Comparison of ENCODE assay signal across 7 cellular contexts in the genomic region with DNA sequence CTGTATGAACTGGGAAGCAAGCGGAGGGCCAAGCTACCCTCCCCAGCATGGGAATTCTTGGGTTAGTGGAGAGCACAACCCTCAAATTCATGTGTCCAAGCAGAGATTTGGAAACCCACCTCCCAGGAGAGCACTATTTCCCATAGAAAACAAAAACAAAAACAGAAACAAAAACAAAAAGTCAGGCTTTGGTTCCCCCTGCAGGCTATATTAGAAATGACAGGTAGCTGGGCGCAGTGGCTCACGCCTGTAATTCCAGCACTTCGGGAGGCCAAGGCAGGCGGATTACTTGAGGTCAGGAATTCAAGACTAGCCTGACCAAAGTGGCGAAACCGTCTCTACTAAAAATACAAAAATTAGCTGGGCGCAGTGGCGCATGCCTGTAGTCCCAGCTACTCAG. TPM values are rescaled to one million over a fixed set of nuclear protein-coding genes. Genes with fewer than 3 reads are reported as not detected.
DNase-seq lines count a peak whose midpoint lies in the region; ATAC-seq and TF ChIP-seq lines count a peak whose summit lies in the region.

No MANE protein-coding gene starts in this region.

- peak overlapping the region; percentile 27 to 36 for H3K27ac ChIP-seq in lung (ENCODE audit: low read depth in 1 of 2, low read length in 1 of 2)

- DNase-seq in GM12864 (ENCODE audit: low read depth) (no peak), NCI-H345 (lab: John Stamatoyannopoulos, UW) (peak; percentile 57), lung (ENCODE audit: low spot score) (no peak)
- peak; percentile 33 for DNase-seq in central memory CD4-positive, alpha-beta T cell

- ATAC-seq in lung (ENCODE audit: insufficient read depth, low FRiP score) (peak; percentile 77), HG03135 (IDR thresholded peaks at IDR 0.05; ENCODE audit: unreplicated experiment) (no peak), HG03439 (IDR thresholded peaks at IDR 0.05; ENCODE audit: unreplicated experiment) (no peak), HG02981 (IDR thresholded peaks at IDR 0.05; ENCODE audit: unreplicated experiment) (no peak)

- H3K27me3 ChIP-seq in lung (ENCODE audit: control insufficient read depth, insufficient read depth), result no peaks in the 10 kb centered on the region

- TF ChIP-seq CTCF in GM12864 (IDR thresholded peaks at IDR 0.05; ENCODE audit: low read depth, low read length, missing control alignments), result peak; percentile 71
- TF ChIP-seq CTCF in lung (IDR thresholded peaks at IDR 0.05; ENCODE audit: control extremely low read depth, extremely low read depth), result peak; percentile 56

- H3K9me3 ChIP-seq in lung (ENCODE audit: control insufficient read depth in 2 of 2, insufficient read depth in 1 of 2, low read length in 1 of 2), result no peaks in the 10 kb centered on the region

- no peaks in the 10 kb centered on the region for H3K4me1 ChIP-seq in lung (ENCODE audit: control insufficient read depth in 2 of 2, insufficient read depth in 2 of 2, low read length in 2 of 2)

- no peak overlapping the region; the same call in none of the 2 replicates for H3K4me3 ChIP-seq in GM12864 (ENCODE audit: low read depth, low read length)
- no peak overlapping the region for H3K4me3 ChIP-seq in lung

- WGBS in lung, 2 donors, result 31 to 52% methylated on average over 9 of the region's 9 CpGs

- H3K36me3 ChIP-seq in lung (ENCODE audit: control insufficient read depth in 2 of 2, insufficient read depth in 2 of 2, low read length in 2 of 2), result peaks cover 11 to 27% of the 10 kb centered on the region in 2 donors

RNA-seq across cellular contexts. Expression of gene MINDY1, which starts 10.8 kb away (rescaled TPM):
- total RNA-seq in lung, result 10 to 100 TPM; 23.4 to 31.0 TPM
- 10 to 100 TPM in 1 of 2 donors, 1 to 10 TPM in 1; 7.8 to 10.1 TPM for polyA plus RNA-seq in lung

RNA-seq across cellular contexts. Expression of gene PRUNE1, which starts 12.4 kb away (rescaled TPM):
- total RNA-seq in lung, result 10 to 100 TPM; 12.9 to 20.6 TPM
- 10 to 100 TPM in 1 of 2 donors, 1 to 10 TPM in 1; 8.7 to 12.5 TPM for polyA plus RNA-seq in lung

RNA-seq across cellular contexts. Expression of gene ANXA9, which starts 13.8 kb away (rescaled TPM):
- total RNA-seq in lung, result 1 to 10 TPM in 1 of 2 donors, under 1 TPM in 1; 0.68 to 1.0 TPM
- 1 to 10 TPM in 1 of 2 donors, under 1 TPM in 1; 0.37 to 1.3 TPM for polyA plus RNA-seq in lung

RNA-seq across cellular contexts. Expression of gene CERS2, which starts 21.3 kb away (rescaled TPM):
- 100 to 1,000 TPM; 194 to 237 TPM for total RNA-seq in lung
- 100 to 1,000 TPM; 155 to 308 TPM for polyA plus RNA-seq in lung

RNA-seq across cellular contexts. Expression of gene BNIPL, which starts 40.5 kb away (rescaled TPM):
- total RNA-seq in lung, result 1 to 10 TPM; 2.8 to 8.6 TPM
- polyA plus RNA-seq in lung, result 10 to 100 TPM in 1 of 2 donors, 1 to 10 TPM in 1; 1.9 to 12.2 TPM

Comparison
In these comparisons a context has a peak if more than half of its experiments do, and no peak if none do; other contexts are left out.
1. DNase-seq: peak in NCI-H345 (single experiment) and central memory CD4-positive, alpha-beta T cell (single experiment); none in GM12864 (single experiment) and lung (single experiment).